In the genomic region with DNA sequence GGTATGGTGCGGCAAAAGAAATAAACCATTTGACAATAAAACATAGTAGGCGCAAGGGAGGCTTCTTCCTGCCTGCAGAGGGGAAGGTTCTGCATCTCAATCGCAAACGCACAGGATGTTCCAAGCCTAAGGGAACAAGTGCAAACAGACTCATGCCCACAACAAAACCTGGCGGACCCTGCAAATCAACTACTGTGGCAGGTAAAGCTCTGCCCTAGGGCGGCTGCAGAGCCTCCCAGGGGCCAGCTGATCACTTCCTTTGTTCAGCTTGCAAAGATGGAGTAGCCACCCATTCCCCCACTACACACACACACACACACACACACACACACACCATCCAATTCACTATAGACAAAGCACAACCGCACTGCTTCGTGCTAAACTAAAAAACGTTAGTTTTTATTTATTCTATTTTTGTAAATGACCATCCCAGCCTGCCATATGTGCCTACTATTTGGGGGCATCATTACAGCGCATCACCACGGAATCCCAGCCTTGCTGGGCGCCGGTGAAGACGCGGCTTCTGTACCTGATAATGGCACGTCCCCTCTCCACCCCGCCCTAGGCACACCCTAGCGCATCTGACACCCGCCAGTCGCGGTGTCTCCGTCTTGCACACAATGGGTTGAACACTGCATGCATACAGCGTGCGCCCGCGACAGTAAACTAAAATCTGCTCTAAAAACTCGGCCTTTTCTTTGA, we compare ENCODE assay signal across 8 cellular contexts.
DNase-seq lines count a peak whose midpoint lies in the region; ATAC-seq and TF ChIP-seq lines count a peak whose summit lies in the region.

No MANE protein-coding gene starts in this region.

- H3K4me1 Mint-ChIP-seq in nephron = peaks cover 44% of the 10 kb centered on the region

- peaks cover 43% of the 10 kb centered on the region for H3K27me3 Mint-ChIP-seq in nephron (ENCODE audit: low read depth)

- peak overlapping the region; percentile 93 for H3K4me3 Mint-ChIP-seq in nephron

- H3K9ac ChIP-seq in BLaER1 = no peak overlapping the region

- H3K4me2 ChIP-seq in BLaER1 = peak overlapping the region; percentile 100

- H3K27me3 ChIP-seq in BLaER1 = peaks cover 35% of the 10 kb centered on the region

- ATAC-seq in GM21737 (IDR thresholded peaks at IDR 0.05; ENCODE audit: unreplicated experiment) = no peak

- H3K4me3 ChIP-seq in BLaER1 = no peak overlapping the region

- no peaks in the 10 kb centered on the region for H3K9me3 Mint-ChIP-seq in nephron

- H4K20me1 ChIP-seq in BLaER1 = peaks cover 23% of the 10 kb centered on the region; the same call in 1 of the 2 replicates

- no peaks in the 10 kb centered on the region for H3K9me3 ChIP-seq in BLaER1

- peak overlapping the region in 2 of 3 experiments; percentile 15 to 33 for H3K27ac Mint-ChIP-seq in nephron

- peaks cover 21% of the 10 kb centered on the region for H3K4me1 ChIP-seq in BLaER1

- H3K36me3 ChIP-seq in BLaER1 = no peaks in the 10 kb centered on the region

- no peaks in the 10 kb centered on the region for H3K36me3 Mint-ChIP-seq in nephron (ENCODE audit: low read depth)

- DNase-seq in NCI-H1105 (lab: John Stamatoyannopoulos, UW) (peak; percentile 15), ecto neural progenitor cell (ENCODE audit: low spot score) (peak; percentile 58), DMS53 (lab: John Stamatoyannopoulos, UW) (no peak), DMS53 treated with DMSO at 0.1 percent for 48 hours (lab: John Stamatoyannopoulos, UW; ENCODE audit: unreplicated experiment) (no peak)
- DNase-seq in activated CD4-positive, CD25-positive, alpha-beta regulatory T cell treated with anti-CD3 and anti-CD28 coated beads, Interleukin-2, amount 50 U/mL, for 72 hours = no peak

- H3K27ac ChIP-seq in BLaER1 = no peak overlapping the region

- TF ChIP-seq CTCF in nephron (IDR thresholded peaks at IDR 0.05; ENCODE audit: unreplicated experiment in 3 of 3) = no peak

Comparison
In these comparisons a context has a peak if more than half of its experiments do, and no peak if none do; other contexts are left out.
1. DNase-seq: peak in NCI-H1105 (single experiment) and ecto neural progenitor cell (single experiment); none in DMS53 (single experiment), activated CD4-positive, CD25-positive, alpha-beta regulatory T cell treated with anti-CD3 and anti-CD28 coated beads, Interleukin-2, amount 50 U/mL, for 72 hours (single experiment) and DMS53 treated with DMSO at 0.1 percent for 48 hours (single experiment).